ENCODE assay signal across 14 cellular contexts in genomic region chr4:123776267-123776666, GRCh38.
DNase-seq lines count a peak whose midpoint lies in the region; ATAC-seq and TF ChIP-seq lines count a peak whose summit lies in the region.
"Had no signal": no experiment of that assay in that cellular context is flagged by ENCODE, and none has a peak within 500 bp of the region (broad histone marks: within the 10 kb centered on the region; RNA-seq: fewer than 3 reads in every experiment).

No MANE protein-coding gene starts in this region.

- H3K4me1 ChIP-seq in right cardiac atrium (ENCODE audit: control insufficient read depth, insufficient read depth, low read length), result peaks cover 2% of the 10 kb centered on the region
- H3K4me1 ChIP-seq: Peyer's patch, transverse colon had no signal

- TF ChIP-seq POLR2A in GM18505 (IDR thresholded peaks at IDR 0.05; ENCODE audit: borderline replicate concordance, extremely low read depth, insufficient read depth, insufficient read length) (no peak), lower leg skin (IDR thresholded peaks at IDR 0.05) (no peak)

- no peaks in the 10 kb centered on the region for H3K9me3 ChIP-seq in right cardiac atrium (ENCODE audit: control insufficient read depth, low read length)
- H3K9me3 ChIP-seq: Peyer's patch, transverse colon had no signal

- 73 to 100% methylated on average over 1 of the region's 1 CpG for WGBS in lower leg skin, 2 donors
- 86% methylated on average over 1 of the region's 1 CpG for WGBS in right cardiac atrium

- peak; percentile 22 for DNase-seq in NAMALWA (ENCODE audit: low spot score)
- DNase-seq in lower leg skin (ENCODE audit: low spot score in 2 of 2), result no peak
- no peak for DNase-seq in right cardiac atrium
- DNase-seq in foreskin fibroblast, result no peak
- no peak for DNase-seq in progenitor cell of endocrine pancreas (ENCODE audit: low spot score, unreplicated experiment)
- DNase-seq: activated CD4-positive, CD25-positive, alpha-beta regulatory T cell; GM23248; Peyer's patch; stimulated activated CD4-positive, alpha-beta T cell treated with anti-CD3 and anti-CD28 coated beads, Interleukin-2, amount 100 ng/mL, for 24 hours; transverse colon had no signal

- H3K36me3 Mint-ChIP-seq in progenitor cell of endocrine pancreas (ENCODE audit: insufficient read depth), result no peaks in the 10 kb centered on the region

- ATAC-seq in GM18505 (IDR thresholded peaks at IDR 0.05; ENCODE audit: unreplicated experiment) (peak; percentile 100), GM19463 (IDR thresholded peaks at IDR 0.05; ENCODE audit: unreplicated experiment) (peak; percentile 97), HG02970 (IDR thresholded peaks at IDR 0.05; ENCODE audit: low FRiP score, unreplicated experiment) (peak; percentile 72), right cardiac atrium (no peak)

- no peak for TF ChIP-seq CTCF in lower leg skin (IDR thresholded peaks at IDR 0.05)
- no peak for TF ChIP-seq CTCF in foreskin fibroblast (IDR thresholded peaks at IDR 0.05; ENCODE audit: low read depth, low read length)
- no peak for TF ChIP-seq CTCF in progenitor cell of endocrine pancreas (IDR thresholded peaks at IDR 0.05; ENCODE audit: unreplicated experiment)

- peaks cover 5% of the 10 kb centered on the region for H3K9me3 Mint-ChIP-seq in progenitor cell of endocrine pancreas (ENCODE audit: low read depth)

- no peaks in the 10 kb centered on the region for H3K4me1 Mint-ChIP-seq in progenitor cell of endocrine pancreas (ENCODE audit: low read depth)
- H3K4me1 Mint-ChIP-seq: nephron had no signal

- intact Hi-C loops in lower leg skin (cut with DNase I; ENCODE audit: low total_unique reads) (no loop called here), right cardiac atrium (cut with DNase I) (loop anchor here in 2 of 4 donors (10.0 kb wide), 1 partner anchor 329 kb away; no protein-coding TSS in a partner anchor)

- no peak overlapping the region for H3K27ac ChIP-seq in right cardiac atrium (ENCODE audit: low read length)
- H3K27ac ChIP-seq: GM23248 had no signal

- H3K4me3 ChIP-seq in lower leg skin (ENCODE audit: low read depth, poor library complexity, severe bottlenecking), result no peak overlapping the region
- H3K4me3 ChIP-seq in right cardiac atrium (ENCODE audit: low read length), result no peak overlapping the region
- no peak overlapping the region for H3K4me3 ChIP-seq in foreskin fibroblast (ENCODE audit: low read depth in 1 of 2, low read length in 2 of 2)
- H3K4me3 ChIP-seq: GM23248, Peyer's patch, transverse colon had no signal

- H3K27me3 ChIP-seq in right cardiac atrium (ENCODE audit: control insufficient read depth, insufficient read depth), result no peaks in the 10 kb centered on the region
- H3K27me3 ChIP-seq: Peyer's patch, transverse colon had no signal

- H3K4me3 Mint-ChIP-seq in progenitor cell of endocrine pancreas (ENCODE audit: low read depth), result no peak overlapping the region
- H3K4me3 Mint-ChIP-seq: nephron had no signal

- H3K27ac Mint-ChIP-seq in progenitor cell of endocrine pancreas, result no peak overlapping the region
- H3K27ac Mint-ChIP-seq: nephron had no signal

- H3K27me3 Mint-ChIP-seq in progenitor cell of endocrine pancreas, result no peaks in the 10 kb centered on the region

Comparison
In these comparisons a context has a peak if more than half of its experiments do, and no peak if none do; other contexts are left out.
1. ATAC-seq: peak in GM18505 (single experiment), GM19463 (single experiment) and HG02970 (single experiment); none in right cardiac atrium (0 of 2).